8 cellular contexts compared by ENCODE assay signal in genomic region chr21:22791986-22792560, GRCh38.
DNase-seq lines count a peak whose midpoint lies in the region; ATAC-seq lines count a peak whose summit lies in the region.

No MANE protein-coding gene starts in this region.

- peak; percentile 41 for DNase-seq in NCI-H510A treated with DMSO at 0.1 percent for 48 hours (lab: John Stamatoyannopoulos, UW)
- DNase-seq in NCI-H510A (lab: John Stamatoyannopoulos, UW): no peak
- DNase-seq in HT1080 (ENCODE audit: low read depth): peak; percentile 41
- DNase-seq in NOMO-1 treated with DMSO at 0.1 percent for 48 hours (lab: John Stamatoyannopoulos, UW; ENCODE audit: unreplicated experiment): peak; percentile 54
- DNase-seq in central memory CD4-positive, alpha-beta T cell: peak; percentile 6
- DNase-seq in medulla oblongata (ENCODE audit: extremely low spot score): peak; percentile 66
- no peak for DNase-seq in UCSD-AML1 (lab: John Stamatoyannopoulos, UW; ENCODE audit: unreplicated experiment)

- ATAC-seq in GM18861 (IDR thresholded peaks at IDR 0.05; ENCODE audit: unreplicated experiment): no peak

Comparison
In these comparisons a context has a peak if more than half of its experiments do, and no peak if none do; other contexts are left out.
1. DNase-seq: peak in NCI-H510A treated with DMSO at 0.1 percent for 48 hours (single experiment), HT1080 (single experiment), NOMO-1 treated with DMSO at 0.1 percent for 48 hours (single experiment), central memory CD4-positive, alpha-beta T cell (single experiment) and medulla oblongata (single experiment); none in NCI-H510A (single experiment) and UCSD-AML1 (single experiment).